In genomic region chr16:17474037-17474436, GRCh38 we compare ENCODE assay signal across 11 cellular contexts. TPM values are rescaled to one million over a fixed set of nuclear protein-coding genes. Genes with fewer than 3 reads are reported as not detected.
DNase-seq lines count a peak whose midpoint lies in the region; ATAC-seq and TF ChIP-seq lines count a peak whose summit lies in the region.
"Had no signal": no experiment of that assay in that cellular context is flagged by ENCODE, and none has a peak within 500 bp of the region (broad histone marks: within the 10 kb centered on the region; RNA-seq: fewer than 3 reads in every experiment).

No MANE protein-coding gene starts in this region.

- 14 to 22% (median 19%) methylated on average over 4 of the region's 4 CpGs for WGBS in adrenal gland, 4 donors

- H3K9me3 ChIP-seq in adrenal gland (replicated peaks in 1 of 3): no peaks in the 10 kb centered on the region
- H3K9me3 ChIP-seq: gastrocnemius medialis, SJCRH30 had no signal

- peak overlapping the region in 1 of 5 donors; percentile 2 for H3K27ac ChIP-seq in adrenal gland
- H3K27ac ChIP-seq: gastrocnemius medialis, SJCRH30, skin epidermis had no signal

- POLR2A ChIA-PET in activated CD4-positive, alpha-beta T cell treated with anti-CD3 and anti-CD28 coated beads for 36 hours (lab: Charles Lee): no interaction called here

- peaks cover 2% of the 10 kb centered on the region for H3K27me3 Mint-ChIP-seq in activated CD4-positive, alpha-beta T cell treated with anti-CD3 and anti-CD28 coated beads for 36 hours

- intact Hi-C loops in activated CD4-positive, alpha-beta T cell treated with anti-CD3 and anti-CD28 coated beads for 36 hours (cut with DNase I, micrococcal nuclease): loop anchor here (5.0 to 10.0 kb wide), 2 partner anchors 103 to 269 kb away; no protein-coding TSS in a partner anchor
- intact Hi-C loops in adrenal gland (cut with DNase I): no loop called here

- H3K9me3 Mint-ChIP-seq in activated CD4-positive, alpha-beta T cell treated with anti-CD3 and anti-CD28 coated beads for 36 hours (ENCODE audit: low read depth): no peaks in the 10 kb centered on the region

- H3K36me3 Mint-ChIP-seq in activated CD4-positive, alpha-beta T cell treated with anti-CD3 and anti-CD28 coated beads for 36 hours (ENCODE audit: low read depth): no peaks in the 10 kb centered on the region

- DNase-seq in activated CD4-positive, alpha-beta T cell treated with anti-CD3 and anti-CD28 coated beads for 36 hours: no peak
- DNase-seq in activated CD4-positive, alpha-beta T cell treated with anti-CD3 and anti-CD28 coated beads for 1 hour: no peak
- DNase-seq in NAMALWA (ENCODE audit: low spot score) (peak; percentile 15), adrenal gland (peak in 6 of 7 donors; percentile 68 to 80 (median 72)), retina (peak; percentile 19), DMS153 treated with DMSO at 0.1 percent for 48 hours (lab: John Stamatoyannopoulos, UW; ENCODE audit: unreplicated experiment) (no peak)
- DNase-seq: gastrocnemius medialis had no signal

- no peaks in the 10 kb centered on the region for H3K36me3 ChIP-seq in adrenal gland (replicated peaks in 1 of 2)
- H3K36me3 ChIP-seq: gastrocnemius medialis, SJCRH30 had no signal

- TF ChIP-seq POLR2A in adrenal gland (IDR thresholded peaks at IDR 0.05): no peak

- H3K4me1 Mint-ChIP-seq in activated CD4-positive, alpha-beta T cell treated with anti-CD3 and anti-CD28 coated beads for 36 hours: peaks cover 34% of the 10 kb centered on the region

- H3K4me1 ChIP-seq in adrenal gland (replicated peaks in 1 of 2): peaks cover 0 to 38% of the 10 kb centered on the region in 2 donors
- H3K4me1 ChIP-seq: SJCRH30 had no signal

- TF ChIP-seq CTCF in adrenal gland (IDR thresholded peaks at IDR 0.05): peak in 1 of 6 experiments; percentile 7

- peak overlapping the region; percentile 14 for H3K27ac Mint-ChIP-seq in activated CD4-positive, alpha-beta T cell treated with anti-CD3 and anti-CD28 coated beads for 36 hours

- CTCF ChIA-PET in activated CD4-positive, alpha-beta T cell treated with anti-CD3 and anti-CD28 coated beads for 36 hours (lab: Charles Lee): interaction anchor here (0.6 to 1.3 kb wide), 5 partner anchors 9 to 262 kb away, joined by 3 to 4 read pairs (median 3); no protein-coding TSS in a partner anchor

- no peak overlapping the region for H3K4me3 ChIP-seq in adrenal gland
- H3K4me3 ChIP-seq: gastrocnemius medialis, SJCRH30, skin epidermis had no signal

- no peak for ATAC-seq in activated CD4-positive, alpha-beta T cell treated with anti-CD3 and anti-CD28 coated beads for 36 hours
- ATAC-seq in HG03280 (IDR thresholded peaks at IDR 0.05; ENCODE audit: unreplicated experiment) (no peak), HG02588 (IDR thresholded peaks at IDR 0.05; ENCODE audit: unreplicated experiment) (no peak)
- ATAC-seq: gastrocnemius medialis had no signal

- no peaks in the 10 kb centered on the region for H3K27me3 ChIP-seq in adrenal gland

- no peak overlapping the region for H3K4me3 Mint-ChIP-seq in activated CD4-positive, alpha-beta T cell treated with anti-CD3 and anti-CD28 coated beads for 36 hours

RNA-seq across cellular contexts. Expression of gene XYLT1, which starts 3.3 kb away (rescaled TPM):
- 1 to 10 TPM; 5.1 to 6.2 TPM for total RNA-seq in activated CD4-positive, alpha-beta T cell treated with anti-CD3 and anti-CD28 coated beads for 36 hours
- 10 to 100 TPM in 7 of 8 donors, 1 to 10 TPM in 1; 6.6 to 67.6 (median 16.8) TPM for total RNA-seq in adrenal gland
- 10 to 100 TPM in 1 of 3 donors, 1 to 10 TPM in 2; 1.3 to 27.7 (median 2.7) TPM for polyA plus RNA-seq in adrenal gland

Comparison
In these comparisons a context has a peak if more than half of its experiments do, and no peak if none do; other contexts are left out.
1. DNase-seq: peak in NAMALWA (single experiment), adrenal gland (6 of 7) and retina (single experiment); none in activated CD4-positive, alpha-beta T cell treated with anti-CD3 and anti-CD28 coated beads for 36 hours (single experiment), activated CD4-positive, alpha-beta T cell treated with anti-CD3 and anti-CD28 coated beads for 1 hour (single experiment) and DMS153 treated with DMSO at 0.1 percent for 48 hours (single experiment).
2. intact Hi-C loops: an anchor here in activated CD4-positive, alpha-beta T cell treated with anti-CD3 and anti-CD28 coated beads for 36 hours (5.0 to 10.0 kb wide); none called in adrenal gland.